24 cellular contexts compared by ENCODE assay signal in genomic region chr15:62901087-62901486, GRCh38.
A peak's percentile ranks its signal among the peaks of the same experiment; 100 is the strongest.
DNase-seq lines count a peak whose midpoint lies in the region; ATAC-seq and TF ChIP-seq lines count a peak whose summit lies in the region.
"Had no signal": no experiment of that assay in that cellular context is flagged by ENCODE, and none has a peak within 500 bp of the region (broad histone marks: within the 10 kb centered on the region; RNA-seq: fewer than 3 reads in every experiment).

No MANE protein-coding gene starts in this region.

- no peak overlapping the region for H3K56ac ChIP-seq in mesendoderm (ENCODE audit: low read length)

- ATAC-seq in Right ventricle myocardium inferior, result peak; percentile 37
- ATAC-seq: activated CD8-positive, alpha-beta memory T cell treated with anti-CD3 and anti-CD28 coated beads, Interleukin-2, amount 10 ng/mL, durations not matched to agents 7 days and 5 days; foreskin keratinocyte; lower lobe of right lung had no signal

- DNase-seq in Right ventricle myocardium inferior (ENCODE audit: missing footprints), result peak; percentile 56
- no peak for DNase-seq in cardiac septum (ENCODE audit: low spot score)
- no peak for DNase-seq in right atrium auricular region (ENCODE audit: low spot score)
- no peak for DNase-seq in mesendoderm
- DNase-seq in NCI-H1105 treated with DMSO at 0.1 percent for 48 hours (lab: John Stamatoyannopoulos, UW), result no peak
- no peak for DNase-seq in inferior parietal cortex (ENCODE audit: extremely low spot score)
- DNase-seq in effector memory CD4-positive, alpha-beta T cell, result no peak
- DNase-seq: activated CD4-positive, alpha-beta T cell treated with anti-CD3 and anti-CD28 coated beads, Interleukin-2, amount 10 ng/mL, durations not matched to agents 24 days and 14 days; activated CD8-positive, alpha-beta memory T cell treated with anti-CD3 and anti-CD28 coated beads, Interleukin-2, amount 10 ng/mL, durations not matched to agents 7 days and 5 days; aorta; CD8-positive, alpha-beta memory T cell; foreskin keratinocyte; hypothalamus; islet precursor cell; lower lobe of right lung; NCI-H187; NCI-H226; NCI-H774; stimulated activated CD4-positive, alpha-beta T cell treated with anti-CD3 and anti-CD28 coated beads, Interleukin-1b, Interleukin-23, amount 100 ng/mL, for 48 hours; T-helper 1 cell had no signal

- H3K27ac ChIP-seq in right atrium auricular region, result peak overlapping the region; percentile 78 to 88
- peak overlapping the region; percentile 70 for H3K27ac ChIP-seq in rectal smooth muscle tissue (ENCODE audit: low read depth, low read length)
- no peak overlapping the region for H3K27ac ChIP-seq in mesendoderm (ENCODE audit: low read depth, low read length)
- H3K27ac ChIP-seq in effector memory CD4-positive, alpha-beta T cell (ENCODE audit: insufficient read depth, low read length, poor library complexity, severe bottlenecking), result no peak overlapping the region
- H3K27ac ChIP-seq: 22Rv1, foreskin keratinocyte, lower lobe of right lung, parathyroid adenoma, SJSA1 had no signal

- intact Hi-C loops in Right ventricle myocardium inferior (cut with DNase I), result loop anchor here (5.0 kb wide), 1 partner anchor 56 kb away; no protein-coding TSS in a partner anchor
- intact Hi-C loops in cardiac septum (cut with DNase I), result no loop called here

- H4K5ac ChIP-seq in mesendoderm (ENCODE audit: low read length), result no peak overlapping the region

- H3K23ac ChIP-seq in mesendoderm (ENCODE audit: low read length), result no peak overlapping the region

- no peak overlapping the region for H3K4me2 ChIP-seq in mesendoderm (ENCODE audit: low read length)

- H3K4me3 ChIP-seq in right atrium auricular region (no peak overlapping the region), rectal smooth muscle tissue (ENCODE audit: low read length) (no peak overlapping the region), mesendoderm (ENCODE audit: low read length) (no peak overlapping the region)
- no peak overlapping the region for H3K4me3 ChIP-seq in effector memory CD4-positive, alpha-beta T cell (ENCODE audit: insufficient read depth, low read depth, low read length, poor library complexity, severe bottlenecking)
- H3K4me3 ChIP-seq: lower lobe of right lung, SJSA1 had no signal

- H4K8ac ChIP-seq in mesendoderm (ENCODE audit: low read depth, low read length), result no peak overlapping the region

- H2BK120ac ChIP-seq in mesendoderm (ENCODE audit: low read depth, low read length), result no peak overlapping the region

- no peaks in the 10 kb centered on the region for H3K79me2 ChIP-seq in mesendoderm (ENCODE audit: control insufficient read depth, insufficient read depth, low read length)
- H3K79me2 ChIP-seq: parathyroid adenoma had no signal

- H3K18ac ChIP-seq in mesendoderm (ENCODE audit: low read length), result no peak overlapping the region

- H3K9ac ChIP-seq in rectal smooth muscle tissue (ENCODE audit: low read length) (no peak overlapping the region), mesendoderm (ENCODE audit: low read length) (no peak overlapping the region)
- H3K9ac ChIP-seq: parathyroid adenoma had no signal

- no peak for TF ChIP-seq CTCF in right atrium auricular region (IDR thresholded peaks at IDR 0.05)

- no peak overlapping the region for H2AK5ac ChIP-seq in mesendoderm (ENCODE audit: low read length)

- no peak overlapping the region for H2BK5ac ChIP-seq in mesendoderm (ENCODE audit: low read length)

- H3K9me3 ChIP-seq in right atrium auricular region, result no peaks in the 10 kb centered on the region
- no peaks in the 10 kb centered on the region for H3K9me3 ChIP-seq in effector memory CD4-positive, alpha-beta T cell (ENCODE audit: control insufficient read depth, low read length)
- H3K9me3 ChIP-seq: lower lobe of right lung, SJSA1 had no signal

- WGBS in mesendoderm (ENCODE audit: extremely low coverage, insufficient coverage, low lambda C conversion rate), result no CpG with 5 or more reads among the region's 14 CpGs

- H3K36me3 ChIP-seq in right atrium auricular region (no peaks in the 10 kb centered on the region), rectal smooth muscle tissue (ENCODE audit: control insufficient read depth, insufficient read depth, low read length) (no peaks in the 10 kb centered on the region), mesendoderm (ENCODE audit: control insufficient read depth, insufficient read depth, low read length) (no peaks in the 10 kb centered on the region)
- no peaks in the 10 kb centered on the region for H3K36me3 ChIP-seq in effector memory CD4-positive, alpha-beta T cell (ENCODE audit: control insufficient read depth, insufficient read depth, low read length)
- H3K36me3 ChIP-seq: lower lobe of right lung, SJSA1 had no signal

- H2BK15ac ChIP-seq in mesendoderm (replicated peaks; ENCODE audit: low read depth), result no peak overlapping the region

- H3K4me1 ChIP-seq in right atrium auricular region (peaks cover 0 to 44% of the 10 kb centered on the region in 2 donors), rectal smooth muscle tissue (ENCODE audit: control insufficient read depth, insufficient read depth, low read length) (peaks cover 39% of the 10 kb centered on the region), mesendoderm (ENCODE audit: control insufficient read depth, low read depth, low read length) (peaks cover 11% of the 10 kb centered on the region)
- H3K4me1 ChIP-seq in effector memory CD4-positive, alpha-beta T cell (ENCODE audit: control insufficient read depth, insufficient read depth, low read length, poor library complexity, severe bottlenecking), result no peaks in the 10 kb centered on the region

- H3K4ac ChIP-seq in mesendoderm (ENCODE audit: low read depth, low read length), result no peak overlapping the region

- no peaks in the 10 kb centered on the region for H3K79me1 ChIP-seq in mesendoderm (ENCODE audit: low read length)

- H3K27me3 ChIP-seq in right atrium auricular region (no peaks in the 10 kb centered on the region), rectal smooth muscle tissue (ENCODE audit: control insufficient read depth, insufficient read depth, low read length) (no peaks in the 10 kb centered on the region), mesendoderm (ENCODE audit: insufficient read depth, low read length, poor library complexity) (no peaks in the 10 kb centered on the region)
- H3K27me3 ChIP-seq in effector memory CD4-positive, alpha-beta T cell (replicated peaks; ENCODE audit: control insufficient read depth, insufficient read depth, low read length, poor library complexity, severe bottlenecking), result no peaks in the 10 kb centered on the region
- H3K27me3 ChIP-seq: foreskin keratinocyte, SJSA1 had no signal

Comparison
In these comparisons a context has a peak if more than half of its experiments do, and no peak if none do; other contexts are left out.
1. H3K27ac ChIP-seq: peak in right atrium auricular region (2 of 2) and rectal smooth muscle tissue (single experiment); none in mesendoderm (single experiment) and effector memory CD4-positive, alpha-beta T cell (single experiment).